23 cellular contexts compared by ENCODE assay signal in genomic region chr5:9067129-9067528, GRCh38.
"Had no signal": no experiment of that assay in that cellular context is flagged by ENCODE, and none has a peak within 500 bp of the region (broad histone marks: within the 10 kb centered on the region; RNA-seq: fewer than 3 reads in every experiment).

No MANE protein-coding gene starts in this region.

- DNase-seq: activated CD4-positive, alpha-beta memory T cell treated with anti-CD3 and anti-CD28 coated beads for 36 hours; activated CD4-positive, alpha-beta T cell treated with anti-CD3 and anti-CD28 coated beads for 36 hours; activated CD4-positive, alpha-beta T cell treated with anti-CD3 and anti-CD28 coated beads, Interleukin-2, amount 10 ng/mL, durations not matched to agents 24 days and 14 days; activated CD4-positive, CD25-positive, alpha-beta regulatory T cell; activated CD4-positive, CD25-positive, alpha-beta regulatory T cell treated with anti-CD3 and anti-CD28 coated beads, Interleukin-2, amount 50 U/mL, for 72 hours; activated CD8-positive, alpha-beta memory T cell treated with anti-CD3 and anti-CD28 coated beads, Interleukin-2, amount 10 ng/mL, durations not matched to agents 7 days and 5 days; activated CD8-positive, alpha-beta memory T cell treated with anti-CD3 and anti-CD28 coated beads, Interleukin-2, amount 50 U/mL, for 4 hours; activated CD8-positive, alpha-beta T cell treated with anti-CD3 and anti-CD28 coated beads, Interleukin-2, amount 10 ng/mL, durations not matched to agents 7 days and 5 days; activated gamma-delta T cell; activated naive CD4-positive, alpha-beta T cell; activated naive CD4-positive, alpha-beta T cell treated with anti-CD3 and anti-CD28 coated beads, Interleukin-2, amount 10 ng/mL, durations not matched to agents 7 days and 5 days; activated naive CD8-positive, alpha-beta T cell treated with anti-CD3 and anti-CD28 coated beads, Interleukin-2, amount 10 ng/mL, durations not matched to agents 7 days and 5 days; activated T-cell treated with anti-CD3 and anti-CD28 coated beads for 4 hours; activated T-cell treated with anti-CD3 and anti-CD28 coated beads, Interleukin-2, amount 50 U/mL, for 24 hours; activated T-cell treated with anti-CD3 and anti-CD28 coated beads, Interleukin-2, amount 50 U/mL, for 72 hours; amniotic stem cell; anterior cingulate cortex; brain microvascular endothelial cell; dorsolateral prefrontal cortex; effector memory CD4-positive, alpha-beta T cell; endodermal cell; heart right ventricle; T-helper 2 cell had no signal
